In the genomic region with DNA sequence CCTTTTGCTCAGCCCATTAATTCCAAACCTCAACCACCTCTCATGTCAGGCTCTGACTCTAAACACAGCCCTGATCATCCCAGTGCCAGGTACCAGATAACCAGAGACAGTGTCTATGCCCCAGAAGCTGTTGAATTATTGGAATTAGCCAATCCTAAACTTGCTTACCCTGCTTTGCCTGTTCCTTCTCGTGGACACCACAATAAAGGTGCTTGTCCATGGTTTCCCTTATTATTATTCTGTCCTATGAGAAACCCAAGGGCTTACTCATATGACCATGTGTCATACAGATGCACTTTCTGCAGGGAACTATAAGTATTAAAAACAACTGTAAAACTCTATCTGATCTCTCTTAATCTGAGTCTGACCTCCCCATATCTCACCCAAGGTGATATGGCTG, we compare ENCODE assay signal across 26 cellular contexts.
"Had no signal": no experiment of that assay in that cellular context is flagged by ENCODE, and none has a peak within 500 bp of the region (broad histone marks: within the 10 kb centered on the region; RNA-seq: fewer than 3 reads in every experiment).

No MANE protein-coding gene starts in this region.

- H3K27ac ChIP-seq: coronary artery, esophagus muscularis mucosa, gastroesophageal sphincter, heart left ventricle, hepatocyte, neutrophil, pancreas, right lobe of liver, thoracic aorta, tibial nerve had no signal

- H3K4me3 Mint-ChIP-seq: effector memory CD8-positive, alpha-beta T cell; mesothelial cell of epicardium; naive B cell; natural killer cell treated with Interleukin-12 subunit alpha and Interleukin-12 subunit beta and Interleukin-15 and Interleukin-18, amount 100 ng/mL, for 72 hours; neural crest cell; stimulated activated naive B cell treated with anti-CD40 and anti-IgM and Interleukin-4, amounts not matched to agents 10 μg/mL and 1 μg/mL and 100 μg/mL, for 72 hours; stimulated activated naive CD8-positive, alpha-beta T cell treated with anti-CD3 and anti-CD28 coated beads, Interleukin-15, Interleukin-2, amounts not matched to agents 100 ng/mL and 50 ng/mL, for 24 hours had no signal

- H3K36me3 ChIP-seq: esophagus muscularis mucosa, gastroesophageal sphincter, heart left ventricle, neutrophil, pancreas, right lobe of liver, thoracic aorta, tibial nerve had no signal

- H3K4me1 Mint-ChIP-seq: naive B cell; stimulated activated naive B cell treated with anti-CD40 and anti-IgM and Interleukin-4, amounts not matched to agents 10 μg/mL and 1 μg/mL and 100 μg/mL, for 72 hours had no signal

- H3K27ac Mint-ChIP-seq: effector memory CD8-positive, alpha-beta T cell; mesothelial cell of epicardium; naive B cell; natural killer cell treated with Interleukin-12 subunit alpha and Interleukin-12 subunit beta and Interleukin-15 and Interleukin-18, amount 100 ng/mL, for 72 hours; stimulated activated naive B cell treated with anti-CD40 and anti-IgM and Interleukin-4, amounts not matched to agents 10 μg/mL and 1 μg/mL and 100 μg/mL, for 72 hours; stimulated activated naive CD8-positive, alpha-beta T cell treated with anti-CD3 and anti-CD28 coated beads, Interleukin-15, Interleukin-2, amounts not matched to agents 100 ng/mL and 50 ng/mL, for 24 hours had no signal

- H3K9me3 ChIP-seq: esophagus muscularis mucosa, gastroesophageal sphincter, mucosa of descending colon, neutrophil, pancreas, right lobe of liver, thoracic aorta, tibial nerve had no signal

- H3K36me3 Mint-ChIP-seq: naive B cell; stimulated activated naive B cell treated with anti-CD40 and anti-IgM and Interleukin-4, amounts not matched to agents 10 μg/mL and 1 μg/mL and 100 μg/mL, for 72 hours had no signal

- H3K4me3 ChIP-seq: coronary artery, esophagus muscularis mucosa, gastroesophageal sphincter, heart left ventricle, hepatocyte, lung, mucosa of descending colon, pancreas, right lobe of liver, thoracic aorta, tibial nerve had no signal

- H3K4me1 ChIP-seq: esophagus muscularis mucosa, gastroesophageal sphincter, heart left ventricle, pancreas, right lobe of liver, tibial nerve had no signal

- ATAC-seq: effector memory CD8-positive, alpha-beta T cell; gastroesophageal sphincter; heart left ventricle; left lobe of liver; mucosa of descending colon; natural killer cell treated with Interleukin-12 subunit alpha and Interleukin-12 subunit beta and Interleukin-15 and Interleukin-18, amount 100 ng/mL, for 72 hours; pancreas; right lobe of liver; stimulated activated naive B cell treated with anti-CD40 and anti-IgM and Interleukin-4, amounts not matched to agents 10 μg/mL and 1 μg/mL and 100 μg/mL, for 72 hours had no signal

- H3K27me3 ChIP-seq: esophagus muscularis mucosa, gastroesophageal sphincter, heart left ventricle, hepatocyte, neutrophil, pancreas, right lobe of liver, tibial nerve had no signal

- H3K27me3 Mint-ChIP-seq: effector memory CD8-positive, alpha-beta T cell; naive B cell; natural killer cell treated with Interleukin-12 subunit alpha and Interleukin-12 subunit beta and Interleukin-15 and Interleukin-18, amount 100 ng/mL, for 72 hours; stimulated activated naive B cell treated with anti-CD40 and anti-IgM and Interleukin-4, amounts not matched to agents 10 μg/mL and 1 μg/mL and 100 μg/mL, for 72 hours; stimulated activated naive CD8-positive, alpha-beta T cell treated with anti-CD3 and anti-CD28 coated beads, Interleukin-15, Interleukin-2, amounts not matched to agents 100 ng/mL and 50 ng/mL, for 24 hours had no signal

- DNase-seq: dermis blood vessel endothelial cell; effector memory CD8-positive, alpha-beta T cell; heart left ventricle; kidney; mesenchymal stem cell; mucosa of descending colon; naive B cell; pancreas; right lobe of liver; small intestine; stimulated activated CD4-positive, alpha-beta T cell treated with anti-CD3 and anti-CD28 coated beads, Interleukin-15, amount 100 ng/mL, for 24 hours; stimulated activated CD4-positive, alpha-beta T cell treated with anti-CD3 and anti-CD28 coated beads, Interleukin-2, amount 100 ng/mL, for 48 hours; stimulated activated naive B cell treated with anti-CD40 and anti-IgM and Interleukin-4, amounts not matched to agents 10 μg/mL and 1 μg/mL and 100 μg/mL, for 72 hours had no signal
